In the genomic region with DNA sequence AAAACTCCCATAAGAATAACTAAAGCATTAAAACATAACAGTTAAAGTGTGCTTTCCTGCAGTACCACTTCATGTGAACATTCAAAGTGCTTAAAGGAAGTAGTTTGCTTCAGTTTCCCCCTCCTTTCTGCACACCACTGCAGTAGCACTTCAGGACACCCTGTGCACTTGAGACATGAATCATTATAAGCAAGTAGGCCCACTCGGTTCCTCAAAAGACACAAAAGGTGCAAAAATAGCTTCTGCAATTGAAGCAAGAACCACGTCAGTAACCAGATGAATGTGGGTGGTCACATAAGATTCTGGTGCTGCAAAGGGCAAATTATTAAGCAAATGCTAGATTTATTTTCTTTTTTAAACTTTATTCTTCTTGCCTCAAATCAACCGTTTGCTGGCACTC, we compare ENCODE assay signal across 1 cellular context.
TF ChIP-seq lines count a peak whose summit lies in the region.

No MANE protein-coding gene starts in this region.

TF ChIP-seq in HepG2, 621 proteins besides CTCF, POLR2A, EP300 and RAD21 (continued from another document):
- no peak for TF ChIP-seq HNF4G (IDR thresholded peaks at IDR 0.05; ENCODE audit: borderline replicate concordance, low read depth, low read length)
- no peak for TF ChIP-seq HNF4G (CRISPR knock-in tag; IDR thresholded peaks at IDR 0.05; ENCODE audit: borderline replicate concordance, low read depth)
- TF ChIP-seq TBX2 (CRISPR knock-in tag; IDR thresholded peaks at IDR 0.05; ENCODE audit: borderline replicate concordance): no peak
- TF ChIP-seq ZNF33B (CRISPR knock-in tag; IDR thresholded peaks at IDR 0.05): no peak
- no peak for TF ChIP-seq KDM4B (CRISPR knock-in tag; IDR thresholded peaks at IDR 0.05)
- TF ChIP-seq MIER2 (CRISPR knock-in tag; IDR thresholded peaks at IDR 0.05): no peak
TF ChIP-seq in HepG2: peak in this region for 0.
